In the genomic region with DNA sequence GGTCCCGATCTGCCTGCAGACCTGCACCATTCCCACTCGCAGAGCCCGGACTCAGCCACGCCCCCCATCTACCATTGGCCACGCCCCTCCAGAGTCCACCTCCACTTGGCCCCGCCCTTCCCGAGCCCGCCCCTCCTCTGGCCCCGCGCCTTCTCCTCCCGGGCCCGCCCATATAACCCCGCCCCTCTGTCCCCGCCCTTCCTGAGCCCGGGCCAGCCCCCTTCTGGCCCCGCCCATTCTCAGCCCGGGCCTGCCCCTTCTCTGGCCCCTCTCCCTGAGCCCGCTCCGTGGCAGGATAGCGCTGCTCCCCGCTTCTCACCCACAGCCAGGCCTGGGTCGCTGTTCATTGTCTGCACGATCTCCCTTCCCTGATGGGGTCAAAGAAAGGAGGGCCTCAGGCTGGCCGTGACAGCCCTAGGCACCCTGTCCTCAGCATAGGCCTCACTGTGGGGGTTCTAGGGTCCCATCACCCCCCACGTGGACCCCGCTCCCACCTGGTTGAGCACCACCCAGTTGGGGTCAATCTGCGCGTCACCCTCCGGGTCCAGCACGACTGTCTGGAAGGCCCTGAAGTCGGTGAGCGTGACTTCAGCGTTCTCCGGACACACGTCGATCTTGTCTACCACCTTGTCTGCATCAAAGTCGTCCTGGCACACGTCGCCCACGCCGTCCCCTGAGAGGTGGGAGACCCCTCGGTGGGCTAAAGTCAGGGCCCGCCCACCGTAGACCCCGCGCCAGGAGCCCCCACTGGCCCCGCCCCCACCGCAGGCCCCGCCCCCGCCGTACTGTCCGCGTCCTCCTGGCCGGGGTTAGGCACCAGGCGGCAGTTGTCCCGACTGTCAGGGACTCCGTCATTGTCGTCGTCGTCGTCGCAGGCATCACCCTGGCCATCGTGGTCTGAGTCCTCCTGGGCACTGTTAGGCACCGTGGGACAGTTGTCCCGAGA, we compare ENCODE assay signal across 9 cellular contexts. TPM values are rescaled to one million over a fixed set of nuclear protein-coding genes. Genes with fewer than 3 reads are reported as not detected.
DNase-seq lines count a peak whose midpoint lies in the region; ATAC-seq and TF ChIP-seq lines count a peak whose summit lies in the region.
"Had no signal": no experiment of that assay in that cellular context is flagged by ENCODE, and none has a peak within 500 bp of the region (broad histone marks: within the 10 kb centered on the region; RNA-seq: fewer than 3 reads in every experiment).

No MANE protein-coding gene starts in this region.

- WGBS in prostate gland = 14% methylated on average over 46 of the region's 65 CpGs

- H3K9ac ChIP-seq in OCI-LY1 (ENCODE audit: low read length) = no peak overlapping the region

- DNase-seq in SHP77 (lab: John Stamatoyannopoulos, UW) (peak; percentile 47 to 62), SHP77 treated with DMSO at 0.1 percent for 48 hours (lab: John Stamatoyannopoulos, UW) (no peak), fibroblast of pulmonary artery (ENCODE audit: low read depth) (peak; percentile 57), prostate gland (ENCODE audit: low spot score) (peak; percentile 40), vagina (ENCODE audit: extremely low spot score in 2 of 2) (no peak)
- DNase-seq in activated T-cell treated with anti-CD3 and anti-CD28 coated beads, Interleukin-2, amount 50 U/mL, for 4 hours = peak; percentile 55

- H3K9me3 Mint-ChIP-seq in activated T-cell treated with anti-CD3 and anti-CD28 coated beads, Interleukin-2, amount 50 U/mL, for 4 hours = no peaks in the 10 kb centered on the region

- H3K27me3 ChIP-seq in OCI-LY1 (ENCODE audit: insufficient read depth, low read length) = peaks cover 5% of the 10 kb centered on the region; the same call in 1 of the 2 replicates
- peaks cover 27% of the 10 kb centered on the region for H3K27me3 ChIP-seq in prostate gland (replicated peaks; ENCODE audit: insufficient read depth)
- H3K27me3 ChIP-seq in vagina = peaks cover 15% of the 10 kb centered on the region

- H3K9me3 ChIP-seq in OCI-LY1 (ENCODE audit: low read length) (no peaks in the 10 kb centered on the region), prostate gland (no peaks in the 10 kb centered on the region), vagina (no peaks in the 10 kb centered on the region)

- H4K20me1 ChIP-seq in OCI-LY1 (ENCODE audit: insufficient read depth, low read length) = no peaks in the 10 kb centered on the region

- H3K27me3 Mint-ChIP-seq in activated T-cell treated with anti-CD3 and anti-CD28 coated beads, Interleukin-2, amount 50 U/mL, for 4 hours (ENCODE audit: low read depth) = peaks cover 53% of the 10 kb centered on the region

- no peaks in the 10 kb centered on the region for H3K9me2 ChIP-seq in OCI-LY1 (ENCODE audit: low read depth, low read length)

- H3F3A ChIP-seq in OCI-LY1 (ENCODE audit: insufficient read depth, low read length) = no peaks in the 10 kb centered on the region

- H3K79me2 ChIP-seq in OCI-LY1 (ENCODE audit: insufficient read depth, low read length) = no peaks in the 10 kb centered on the region

- peaks cover 38% of the 10 kb centered on the region for H3K4me1 Mint-ChIP-seq in activated T-cell treated with anti-CD3 and anti-CD28 coated beads, Interleukin-2, amount 50 U/mL, for 4 hours (ENCODE audit: low read depth)

- H3K4me1 ChIP-seq in OCI-LY1 (ENCODE audit: insufficient read depth, low read length, severe bottlenecking) = no peaks in the 10 kb centered on the region
- no peaks in the 10 kb centered on the region for H3K4me1 ChIP-seq in prostate gland (replicated peaks)
- peaks cover 42% of the 10 kb centered on the region for H3K4me1 ChIP-seq in vagina

- H3K4me3 Mint-ChIP-seq in activated T-cell treated with anti-CD3 and anti-CD28 coated beads, Interleukin-2, amount 50 U/mL, for 4 hours = peak overlapping the region; percentile 21

- H3K4me3 ChIP-seq in OCI-LY1 (ENCODE audit: low read depth, low read length, poor library complexity, severe bottlenecking) (no peak overlapping the region), fibroblast of pulmonary artery (replicated peaks; ENCODE audit: low read depth, low read length) (no peak overlapping the region), prostate gland (no peak overlapping the region), vagina (peak overlapping the region; percentile 3 to 16)

- peak; percentile 72 to 76 for ATAC-seq in activated T-cell treated with anti-CD3 and anti-CD28 coated beads, Interleukin-2, amount 50 U/mL, for 4 hours
- ATAC-seq in HG03442 (IDR thresholded peaks at IDR 0.05; ENCODE audit: unreplicated experiment) = no peak

- no peak overlapping the region for H3K27ac ChIP-seq in OCI-LY1 (ENCODE audit: low read depth, low read length, poor library complexity, severe bottlenecking)
- no peak overlapping the region for H3K27ac ChIP-seq in prostate gland
- H3K27ac ChIP-seq in vagina = no peak overlapping the region
- H3K27ac ChIP-seq: C4-2B had no signal

- H3K36me3 ChIP-seq in OCI-LY1 (ENCODE audit: insufficient read depth, low read length) (no peaks in the 10 kb centered on the region), prostate gland (no peaks in the 10 kb centered on the region), vagina (no peaks in the 10 kb centered on the region)

- intact Hi-C loops in prostate gland (cut with DNase I) = no loop called here
- intact Hi-C loops in vagina (cut with DNase I) = no loop called here

- no peak overlapping the region for H2AFZ ChIP-seq in OCI-LY1 (ENCODE audit: low read length)

- TF ChIP-seq CTCF in OCI-LY1 (IDR thresholded peaks at IDR 0.05; ENCODE audit: low read length) = no peak
- no peak for TF ChIP-seq CTCF in fibroblast of pulmonary artery (IDR thresholded peaks at IDR 0.05; ENCODE audit: low read length, missing control alignments)
- TF ChIP-seq CTCF in prostate gland (IDR thresholded peaks at IDR 0.05) = no peak
- TF ChIP-seq CTCF in vagina (IDR thresholded peaks at IDR 0.05) = no peak

- peak overlapping the region; percentile 40; the same call in 1 of the 2 replicates for H3K4me2 ChIP-seq in OCI-LY1 (ENCODE audit: low read length)

- H3K36me3 Mint-ChIP-seq in activated T-cell treated with anti-CD3 and anti-CD28 coated beads, Interleukin-2, amount 50 U/mL, for 4 hours (ENCODE audit: insufficient read depth) = no peaks in the 10 kb centered on the region

- TF ChIP-seq POLR2A in prostate gland (IDR thresholded peaks at IDR 0.05) (no peak), vagina (IDR thresholded peaks at IDR 0.05) (no peak)

RNA-seq across cellular contexts. Expression of gene COMP, which starts 5.7 kb away (rescaled TPM):
- not detected for total RNA-seq in activated T-cell treated with anti-CD3 and anti-CD28 coated beads, Interleukin-2, amount 50 U/mL, for 4 hours
- total RNA-seq in prostate gland = 1 to 10 TPM in 1 of 2 donors, under 1 TPM in 1; 0.09 to 2.0 TPM
- 0.98 TPM for total RNA-seq in vagina

RNA-seq across cellular contexts. Expression of gene UPF1, which starts 46.3 kb away (rescaled TPM):
- 100 to 1,000 TPM; 116 to 123 (median 118) TPM for total RNA-seq in activated T-cell treated with anti-CD3 and anti-CD28 coated beads, Interleukin-2, amount 50 U/mL, for 4 hours
- total RNA-seq in prostate gland (100 to 1,000 TPM; 105 to 171 TPM), vagina (77.8 TPM)

Comparison
In these comparisons a context has a peak if more than half of its experiments do, and no peak if none do; other contexts are left out.
1. DNase-seq: peak in SHP77 (2 of 2), activated T-cell treated with anti-CD3 and anti-CD28 coated beads, Interleukin-2, amount 50 U/mL, for 4 hours (single experiment), fibroblast of pulmonary artery (single experiment) and prostate gland (single experiment); none in SHP77 treated with DMSO at 0.1 percent for 48 hours (single experiment) and vagina (0 of 2).
2. H3K4me3 ChIP-seq: peak in vagina (2 of 2); none in OCI-LY1 (single experiment), fibroblast of pulmonary artery (single experiment) and prostate gland (0 of 2).